8 cellular contexts compared by ENCODE assay signal in genomic region chr11:796565-797299, GRCh38. TPM values are rescaled to one million over a fixed set of nuclear protein-coding genes. Genes with fewer than 3 reads are reported as not detected.
DNase-seq lines count a peak whose midpoint lies in the region; ATAC-seq and TF ChIP-seq lines count a peak whose summit lies in the region.

No MANE protein-coding gene starts in this region.

- H3K4me3 Mint-ChIP-seq in dendritic cell treated with granulocyte-macrophage colony-stimulating factor and Interleukin-4, amounts not matched to agents 40 ng/mL and 50 ng/mL, for 4 days: peak overlapping the region; percentile 84
- peak overlapping the region; percentile 95 for H3K4me3 Mint-ChIP-seq in natural killer cell

- no peaks in the 10 kb centered on the region for H3K9me3 Mint-ChIP-seq in dendritic cell treated with granulocyte-macrophage colony-stimulating factor and Interleukin-4, amounts not matched to agents 40 ng/mL and 50 ng/mL, for 4 days
- no peaks in the 10 kb centered on the region for H3K9me3 Mint-ChIP-seq in natural killer cell

- H2AFZ ChIP-seq in Karpas-422 (ENCODE audit: low read length): no peak overlapping the region

- peaks cover 61% of the 10 kb centered on the region for H3K36me3 Mint-ChIP-seq in dendritic cell treated with granulocyte-macrophage colony-stimulating factor and Interleukin-4, amounts not matched to agents 40 ng/mL and 50 ng/mL, for 4 days (ENCODE audit: low read depth)
- H3K36me3 Mint-ChIP-seq in natural killer cell: no peaks in the 10 kb centered on the region

- POLR2A ChIA-PET in BJ (lab: Charles Lee): interaction anchor here (0.7 kb wide), 1 partner anchor 44 kb away, joined by 3 read pairs; no protein-coding TSS in a partner anchor

- ATAC-seq in natural killer cell (no peak), HG03135 (IDR thresholded peaks at IDR 0.05; ENCODE audit: unreplicated experiment) (no peak), GM18870 (IDR thresholded peaks at IDR 0.05; ENCODE audit: unreplicated experiment) (no peak)

- peak overlapping the region; percentile 79 for H3K27ac Mint-ChIP-seq in dendritic cell treated with granulocyte-macrophage colony-stimulating factor and Interleukin-4, amounts not matched to agents 40 ng/mL and 50 ng/mL, for 4 days
- H3K27ac Mint-ChIP-seq in natural killer cell: peak overlapping the region; percentile 93 to 95

- peak overlapping the region; percentile 93 for H3K9ac ChIP-seq in Karpas-422 (ENCODE audit: low read length)

- peaks cover 24% of the 10 kb centered on the region for H3K4me1 ChIP-seq in Karpas-422 (ENCODE audit: low read length)

- DNase-seq in BJ (ENCODE audit: low read depth) (no peak), Karpas-422 (no peak), natural killer cell (no peak), GOT3 (lab: John Stamatoyannopoulos, UW) (no peak), HuH-7 (ENCODE audit: low spot score) (no peak)

- CTCF ChIA-PET in BJ (lab: Yijun Ruan, JAX): interaction anchor here (0.6 to 1.2 kb wide), 4 partner anchors 36 to 248 kb away, joined by 3 to 4 read pairs (median 3); partner anchors contain the start of gene CD151

- no peaks in the 10 kb centered on the region for H3K27me3 ChIP-seq in BJ (ENCODE audit: control insufficient read depth, insufficient read depth, low read length)
- H3K27me3 ChIP-seq in Karpas-422 (ENCODE audit: low read length): no peaks in the 10 kb centered on the region

- H3K4me2 ChIP-seq in Karpas-422 (ENCODE audit: low read depth, low read length, poor library complexity, severe bottlenecking): peak overlapping the region; percentile 97

- H3K9me2 ChIP-seq in Karpas-422 (replicated peaks; ENCODE audit: insufficient read depth, low read length): no peaks in the 10 kb centered on the region

- no peaks in the 10 kb centered on the region for H3K9me3 ChIP-seq in Karpas-422 (ENCODE audit: low read length)

- H3K4me1 Mint-ChIP-seq in dendritic cell treated with granulocyte-macrophage colony-stimulating factor and Interleukin-4, amounts not matched to agents 40 ng/mL and 50 ng/mL, for 4 days (ENCODE audit: low read depth): peaks cover 33% of the 10 kb centered on the region
- peaks cover 0 to 18% of the 10 kb centered on the region in 2 donors for H3K4me1 Mint-ChIP-seq in natural killer cell

- H3K27me3 Mint-ChIP-seq in dendritic cell treated with granulocyte-macrophage colony-stimulating factor and Interleukin-4, amounts not matched to agents 40 ng/mL and 50 ng/mL, for 4 days: no peaks in the 10 kb centered on the region
- no peaks in the 10 kb centered on the region for H3K27me3 Mint-ChIP-seq in natural killer cell (ENCODE audit: low read depth in 2 of 2)

- H4K20me1 ChIP-seq in Karpas-422 (ENCODE audit: insufficient read depth, low read depth, low read length): peaks cover 13% of the 10 kb centered on the region; the same call in 1 of the 2 replicates

- H3K27ac ChIP-seq in Karpas-422 (ENCODE audit: low read length): peak overlapping the region; percentile 81

- TF ChIP-seq CTCF in BJ (IDR thresholded peaks at IDR 0.05; ENCODE audit: insufficient read depth, low read depth, low read length): no peak
- TF ChIP-seq CTCF in natural killer cell (IDR thresholded peaks at IDR 0.05): no peak

- H3K4me3 ChIP-seq in BJ (ENCODE audit: low read depth, low read length): peak overlapping the region; percentile 87
- peak overlapping the region; percentile 95 for H3K4me3 ChIP-seq in Karpas-422 (ENCODE audit: low read length)

- peaks cover 16% of the 10 kb centered on the region for H3K36me3 ChIP-seq in BJ (ENCODE audit: control insufficient read depth, insufficient read depth, low read length)
- H3K36me3 ChIP-seq in Karpas-422 (ENCODE audit: insufficient read depth, low read length): no peaks in the 10 kb centered on the region

- H3K79me2 ChIP-seq in Karpas-422 (ENCODE audit: low read length): peaks cover 24% of the 10 kb centered on the region

- intact Hi-C loops in dendritic cell treated with granulocyte-macrophage colony-stimulating factor and Interleukin-4, amounts not matched to agents 40 ng/mL and 50 ng/mL, for 4 days (cut with micrococcal nuclease): no loop called here
- intact Hi-C loops in natural killer cell (cut with micrococcal nuclease): loop anchor here (1.0 kb wide), 2 partner anchors 13 to 19 kb away; partner anchors contain the start of genes GATD1 and RPLP2

RNA-seq across cellular contexts. Expression of gene SLC25A22, which starts 1.3 kb away (rescaled TPM):
- polyA plus RNA-seq in BJ (2011; rRNA removed): 12.4 and 25.5 TPM in 2 replicates
- polyA minus RNA-seq in BJ (2011; rRNA and poly(A)+ RNA removed): 12.1 and 14.6 TPM in 2 replicates
- 9.3 and 23.4 TPM in 2 replicates for total RNA-seq in Karpas-422 (2014; rRNA removed; shearing (Covaris generic); ENCODE audit: low replicate concordance)
- total RNA-seq in natural killer cell: 10 to 100 TPM; 22.8 to 34.6 (median 31.5) TPM

RNA-seq across cellular contexts. Expression of gene CEND1, which starts 6.8 kb away (rescaled TPM):
- 0.23 and 0.25 TPM in 2 replicates for polyA plus RNA-seq in BJ (2011; rRNA removed)
- polyA minus RNA-seq in BJ (2011; rRNA and poly(A)+ RNA removed): 0.26 TPM in 1 of 2 replicates, not detected in the other
- total RNA-seq in Karpas-422 (2014; rRNA removed; shearing (Covaris generic); ENCODE audit: low replicate concordance): 19.8 and 50.0 TPM in 2 replicates
- not detected for total RNA-seq in natural killer cell

RNA-seq across cellular contexts. Expression of gene PIDD1, which starts 8.3 kb away (rescaled TPM):
- 6.8 and 11.2 TPM in 2 replicates for polyA plus RNA-seq in BJ (2011; rRNA removed)
- 3.6 and 4.8 TPM in 2 replicates for polyA minus RNA-seq in BJ (2011; rRNA and poly(A)+ RNA removed)
- 26.2 and 26.6 TPM in 2 replicates for total RNA-seq in Karpas-422 (2014; rRNA removed; shearing (Covaris generic); ENCODE audit: low replicate concordance)
- total RNA-seq in natural killer cell: 10 to 100 TPM; 24.3 to 30.9 (median 25.2) TPM

RNA-seq across cellular contexts. Expression of gene RPLP2, which starts 13.0 kb away (rescaled TPM):
- polyA plus RNA-seq in BJ (2011; rRNA removed): 1,103 and 1,199 TPM in 2 replicates
- polyA minus RNA-seq in BJ (2011; rRNA and poly(A)+ RNA removed): 580 and 714 TPM in 2 replicates
- total RNA-seq in Karpas-422 (2014; rRNA removed; shearing (Covaris generic); ENCODE audit: low replicate concordance): 774 and 1,042 TPM in 2 replicates
- 1,000 to 10,000 TPM; 1,482 to 1,846 (median 1,534) TPM for total RNA-seq in natural killer cell

RNA-seq across cellular contexts. Expression of gene GATD1, which starts 19.4 kb away (rescaled TPM):
- 14.5 and 37.9 TPM in 2 replicates for polyA plus RNA-seq in BJ (2011; rRNA removed)
- polyA minus RNA-seq in BJ (2011; rRNA and poly(A)+ RNA removed): 10.2 and 12.1 TPM in 2 replicates
- total RNA-seq in Karpas-422 (2014; rRNA removed; shearing (Covaris generic); ENCODE audit: low replicate concordance): 43.6 and 61.0 TPM in 2 replicates
- 10 to 100 TPM; 40.4 to 43.1 (median 42.1) TPM for total RNA-seq in natural killer cell

Comparison
In these comparisons a context has a peak if more than half of its experiments do, and no peak if none do; other contexts are left out.
1. RNA of gene CEND1, which starts 6.8 kb away (total RNA-seq): 19.8 to 50.0 TPM in Karpas-422; not detected in natural killer cell; every median in the first group is over 10 times any median in the second.